Comparison of ENCODE assay signal across 8 cellular contexts in genomic region chr4:180449395-180449956, GRCh38.
A peak's percentile ranks its signal among the peaks of the same experiment; 100 is the strongest.
DNase-seq lines count a peak whose midpoint lies in the region; ATAC-seq and TF ChIP-seq lines count a peak whose summit lies in the region.

No MANE protein-coding gene starts in this region.

- H3K9me2 ChIP-seq in hepatocyte (replicated peaks; ENCODE audit: insufficient read depth), result no peaks in the 10 kb centered on the region

- intact Hi-C loops in Right ventricle myocardium superior (cut with DNase I), result no loop called here

- H3K4me3 ChIP-seq in hepatocyte, result no peak overlapping the region

- H2AFZ ChIP-seq in hepatocyte, result peak overlapping the region; percentile 43

- no peak for ATAC-seq in Right ventricle myocardium superior (ENCODE audit: poor library complexity)

- H3K36me3 ChIP-seq in hepatocyte (replicated peaks; ENCODE audit: insufficient read depth, low read depth), result no peaks in the 10 kb centered on the region

- H3K27ac ChIP-seq in hepatocyte, result no peak overlapping the region

- DNase-seq in stimulated activated CD4-positive, alpha-beta T cell treated with anti-CD3 and anti-CD28 coated beads, Interleukin-1b, Interleukin-23, amount 100 ng/mL, for 48 hours, result peak; percentile 2
- no peak for DNase-seq in stimulated activated CD4-positive, alpha-beta T cell treated with anti-CD3 and anti-CD28 coated beads, Interleukin-2, amount 100 ng/mL, for 24 hours
- DNase-seq in HT1080 (ENCODE audit: low read depth), result peak; percentile 60
- DNase-seq in SHP77 (lab: John Stamatoyannopoulos, UW), result peak; percentile 2 to 16
- peak; percentile 74 for DNase-seq in hepatocyte (ENCODE audit: low spot score)
- no peak for DNase-seq in HCEC 1CT
- DNase-seq in Right ventricle myocardium superior, result no peak
- DNase-seq in activated T-cell treated with anti-CD3 and anti-CD28 coated beads, Interleukin-2, amount 50 U/mL, for 1 hour, result no peak

- peak overlapping the region; percentile 63 for H3K4me2 ChIP-seq in hepatocyte

- no peaks in the 10 kb centered on the region for H3K79me2 ChIP-seq in hepatocyte

- no peaks in the 10 kb centered on the region for H3K9me3 ChIP-seq in hepatocyte (ENCODE audit: low read depth)

- peak; percentile 66 for TF ChIP-seq CTCF in hepatocyte (IDR thresholded peaks at IDR 0.05; ENCODE audit: poor library complexity)

- no peaks in the 10 kb centered on the region for H3K27me3 ChIP-seq in hepatocyte

- no peaks in the 10 kb centered on the region for H4K20me1 ChIP-seq in hepatocyte (ENCODE audit: insufficient read depth, poor library complexity, severe bottlenecking)

- H3K4me1 ChIP-seq in hepatocyte (ENCODE audit: insufficient read depth), result no peaks in the 10 kb centered on the region

- 31% methylated on average over 6 of the region's 6 CpGs for WGBS in hepatocyte (ENCODE audit: low lambda C conversion rate, missing lambda C conversion rate)

Comparison
In these comparisons a context has a peak if more than half of its experiments do, and no peak if none do; other contexts are left out.
1. DNase-seq: peak in stimulated activated CD4-positive, alpha-beta T cell treated with anti-CD3 and anti-CD28 coated beads, Interleukin-1b, Interleukin-23, amount 100 ng/mL, for 48 hours (single experiment), HT1080 (single experiment), SHP77 (2 of 2) and hepatocyte (single experiment); none in stimulated activated CD4-positive, alpha-beta T cell treated with anti-CD3 and anti-CD28 coated beads, Interleukin-2, amount 100 ng/mL, for 24 hours (0 of 2), HCEC 1CT (single experiment), Right ventricle myocardium superior (single experiment) and activated T-cell treated with anti-CD3 and anti-CD28 coated beads, Interleukin-2, amount 50 U/mL, for 1 hour (single experiment).